ENCODE assay signal across 15 cellular contexts in the genomic region with DNA sequence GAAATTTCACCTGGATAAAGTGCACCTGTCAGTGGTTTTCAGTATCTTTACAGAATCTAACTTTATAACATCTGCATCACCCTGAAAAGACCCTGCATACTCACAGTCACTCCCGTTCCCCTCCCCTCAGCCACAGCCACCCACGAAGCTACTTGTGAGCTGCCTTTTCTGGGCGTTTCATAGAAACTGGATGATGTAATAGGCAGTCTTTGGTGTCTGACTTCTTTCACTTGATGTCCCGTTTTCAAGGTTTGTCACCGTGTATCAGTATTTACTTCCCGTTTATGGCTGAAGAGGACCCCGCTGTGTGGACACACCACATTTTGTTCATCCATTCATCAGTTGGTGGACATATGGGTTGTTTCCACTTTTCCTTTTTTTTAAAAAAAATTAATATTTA. TPM values are rescaled to one million over a fixed set of nuclear protein-coding genes. Genes with fewer than 3 reads are reported as not detected.
DNase-seq lines count a peak whose midpoint lies in the region; ATAC-seq lines count a peak whose summit lies in the region.
"Had no signal": no experiment of that assay in that cellular context is flagged by ENCODE, and none has a peak within 500 bp of the region (broad histone marks: within the 10 kb centered on the region; RNA-seq: fewer than 3 reads in every experiment).

No MANE protein-coding gene starts in this region.

- no peak overlapping the region for H3K4me3 ChIP-seq in CD8-positive, alpha-beta memory T cell (ENCODE audit: low read length)
- H3K4me3 ChIP-seq: GM23338, heart right ventricle, SJCRH30, spleen had no signal

- POLR2A ChIA-PET in CD8-positive, alpha-beta memory T cell (lab: Charles Lee), result interaction anchor here (0.6 kb wide), 1 partner anchor 688 kb away, joined by 6 read pairs; no protein-coding TSS in a partner anchor

- CTCF ChIA-PET in CD8-positive, alpha-beta memory T cell (lab: Charles Lee), result no interaction called here

- H3K9me3 ChIP-seq in CD8-positive, alpha-beta memory T cell (ENCODE audit: low read length), result no peaks in the 10 kb centered on the region
- H3K9me3 ChIP-seq: spleen had no signal

- no peaks in the 10 kb centered on the region for H3K36me3 ChIP-seq in CD8-positive, alpha-beta memory T cell (ENCODE audit: insufficient read depth, low read length)
- H3K36me3 ChIP-seq: SJCRH30 had no signal

- peak; percentile 75 to 84 for ATAC-seq in activated naive CD4-positive, alpha-beta T cell treated with anti-CD3 and anti-CD28 coated beads, Interleukin-2, amount 50 U/mL, for 72 hours
- ATAC-seq in HG02642 (IDR thresholded peaks at IDR 0.05; ENCODE audit: poor library complexity, unreplicated experiment) (no peak), GM21528 (IDR thresholded peaks at IDR 0.05; ENCODE audit: low FRiP score, unreplicated experiment) (no peak), HG03280 (IDR thresholded peaks at IDR 0.05; ENCODE audit: unreplicated experiment) (no peak), GM19035 (IDR thresholded peaks at IDR 0.05; ENCODE audit: unreplicated experiment) (no peak)
- ATAC-seq: GM23338, heart right ventricle had no signal

- peak overlapping the region in 7 of 8 donors; percentile 50 to 96 (median 89) for H3K27ac Mint-ChIP-seq in CD8-positive, alpha-beta memory T cell
- H3K27ac Mint-ChIP-seq in activated naive CD4-positive, alpha-beta T cell treated with anti-CD3 and anti-CD28 coated beads, Interleukin-2, amount 50 U/mL, for 72 hours, result peak overlapping the region; percentile 54 to 89
- H3K27ac Mint-ChIP-seq: GM23338 had no signal

- peak in 1 of 5 donors; percentile 26 for DNase-seq in CD8-positive, alpha-beta memory T cell
- peak; percentile 12 for DNase-seq in RPMI7951 (ENCODE audit: low read depth)
- DNase-seq in activated naive CD4-positive, alpha-beta T cell treated with anti-CD3 and anti-CD28 coated beads, Interleukin-2, amount 50 U/mL, for 72 hours (ENCODE audit: low spot score in 2 of 2), result peak in 1 of 2 donors; percentile 31
- peak; percentile 12 to 26 for DNase-seq in stimulated activated CD4-positive, alpha-beta T cell treated with anti-CD3 and anti-CD28 coated beads, Interleukin-15, amount 100 ng/mL, for 48 hours (ENCODE audit: low read depth in 2 of 2)
- DNase-seq: heart right ventricle, NCI-H1105, NCI-H69 had no signal

- no peak overlapping the region for H3K4me3 Mint-ChIP-seq in CD8-positive, alpha-beta memory T cell
- H3K4me3 Mint-ChIP-seq: GM23338 had no signal

- peaks cover 0 to 7% (median 0%) of the 10 kb centered on the region in 5 donors for H3K9me3 Mint-ChIP-seq in CD8-positive, alpha-beta memory T cell
- H3K9me3 Mint-ChIP-seq in activated naive CD4-positive, alpha-beta T cell treated with anti-CD3 and anti-CD28 coated beads, Interleukin-2, amount 50 U/mL, for 72 hours, result peaks cover 0 to 9% of the 10 kb centered on the region in 2 donors

- peaks cover 0 to 1% of the 10 kb centered on the region in 2 donors for H3K27me3 Mint-ChIP-seq in CD8-positive, alpha-beta memory T cell

- no peak overlapping the region for H3K27ac ChIP-seq in CD8-positive, alpha-beta memory T cell (ENCODE audit: low read depth, low read length)
- H3K27ac ChIP-seq: heart right ventricle, SJCRH30 had no signal

- H3K36me3 Mint-ChIP-seq in CD8-positive, alpha-beta memory T cell, result no peaks in the 10 kb centered on the region
- peaks cover 0 to 15% of the 10 kb centered on the region in 2 donors for H3K36me3 Mint-ChIP-seq in activated naive CD4-positive, alpha-beta T cell treated with anti-CD3 and anti-CD28 coated beads, Interleukin-2, amount 50 U/mL, for 72 hours

- no peaks in the 10 kb centered on the region for H3K27me3 ChIP-seq in CD8-positive, alpha-beta memory T cell (ENCODE audit: insufficient read depth, low read length, poor library complexity, severe bottlenecking)
- H3K27me3 ChIP-seq: heart right ventricle, SJCRH30, spleen had no signal

- H3K4me1 Mint-ChIP-seq in CD8-positive, alpha-beta memory T cell, result peaks cover 3 to 7% (median 4%) of the 10 kb centered on the region in 3 donors
- H3K4me1 Mint-ChIP-seq: GM23338 had no signal

- H3K4me1 ChIP-seq in CD8-positive, alpha-beta memory T cell (ENCODE audit: insufficient read depth, low read length), result no peaks in the 10 kb centered on the region
- H3K4me1 ChIP-seq: heart right ventricle, spleen had no signal

RNA-seq across cellular contexts. Expression of gene LRRC3, which starts 47.8 kb away (rescaled TPM):
- total RNA-seq in CD8-positive, alpha-beta memory T cell, result under 1 TPM; 0.80 to 0.90 TPM
- 0.17 TPM for polyA plus RNA-seq in CD8-positive, alpha-beta memory T cell
- total RNA-seq in RPMI7951 (2014; rRNA removed; shearing (Covaris generic)), result 1.6 and 1.9 TPM in 2 replicates
- total RNA-seq in activated naive CD4-positive, alpha-beta T cell treated with anti-CD3 and anti-CD28 coated beads, Interleukin-2, amount 50 U/mL, for 72 hours, result 1 to 10 TPM; 4.8 to 5.6 TPM
- total RNA-seq: HT1080, SJCRH30 had no signal

RNA-seq across cellular contexts. Expression of gene TRPM2, which starts 54.1 kb away (rescaled TPM):
- total RNA-seq in CD8-positive, alpha-beta memory T cell, result 1 to 10 TPM; 1.9 to 2.6 TPM
- 2.4 TPM for polyA plus RNA-seq in CD8-positive, alpha-beta memory T cell
- 6.7 and 10.4 TPM in 2 replicates for total RNA-seq in RPMI7951 (2014; rRNA removed; shearing (Covaris generic))
- 10 to 100 TPM in 1 of 2 donors, 1 to 10 TPM in 1; 8.5 to 16.3 TPM for total RNA-seq in activated naive CD4-positive, alpha-beta T cell treated with anti-CD3 and anti-CD28 coated beads, Interleukin-2, amount 50 U/mL, for 72 hours

Comparison
In these comparisons a context has a peak if more than half of its experiments do, and no peak if none do; other contexts are left out.
1. ATAC-seq: peak in activated naive CD4-positive, alpha-beta T cell treated with anti-CD3 and anti-CD28 coated beads, Interleukin-2, amount 50 U/mL, for 72 hours (2 of 2); none in HG02642 (single experiment), GM21528 (single experiment), HG03280 (single experiment) and GM19035 (single experiment).